28 cellular contexts compared by ENCODE assay signal in the genomic region with DNA sequence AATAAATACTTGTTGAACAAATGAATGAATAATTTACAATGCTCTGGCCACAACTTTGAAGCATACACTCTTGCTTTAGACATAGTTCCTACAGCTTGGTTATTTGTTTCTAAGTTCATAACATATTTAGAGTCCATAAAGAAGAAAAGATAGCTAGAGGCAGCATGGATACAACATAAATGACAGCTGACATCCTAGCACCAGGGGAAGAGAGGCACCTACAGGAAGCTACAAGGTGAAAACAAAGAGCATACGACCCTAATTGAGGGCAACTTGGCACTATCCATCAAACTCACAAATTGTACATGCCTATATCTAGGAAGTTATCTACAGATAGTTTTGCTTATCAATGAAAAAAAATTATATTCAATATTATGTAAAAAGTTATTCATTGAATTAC.
"Had no signal": no experiment of that assay in that cellular context is flagged by ENCODE, and none has a peak within 500 bp of the region (broad histone marks: within the 10 kb centered on the region; RNA-seq: fewer than 3 reads in every experiment).

No MANE protein-coding gene starts in this region.

- H3K36me3 Mint-ChIP-seq: naive B cell, natural killer cell had no signal

- ATAC-seq: heart right ventricle; left cardiac atrium; left ventricle myocardium superior; lower lobe of right lung; natural killer cell; right cardiac atrium; stimulated activated memory B cell treated with anti-CD40 and anti-IgM and Interleukin-4, amounts not matched to agents 10 μg/mL and 1 μg/mL and 100 μg/mL, for 72 hours; stimulated activated naive CD8-positive, alpha-beta T cell treated with anti-CD3 and anti-CD28 coated beads, Interleukin-15, amount 100 ng/mL, for 72 hours had no signal

- H3K36me3 ChIP-seq: lower lobe of right lung, ovary, prostate gland, sigmoid colon, tibial nerve, uterus had no signal

- DNase-seq: heart right ventricle; hippocampal formation; left cardiac atrium; left ventricle myocardium superior; lower lobe of right lung; mammary epithelial cell; mesenchymal stem cell; naive B cell; natural killer cell; ovary; posterior cingulate gyrus; retina; right cardiac atrium; sigmoid colon; stimulated activated CD4-positive, alpha-beta T cell treated with anti-CD3 and anti-CD28 coated beads, Interleukin-1b, Interleukin-23, amount 100 ng/mL, for 48 hours; stimulated activated CD4-positive, alpha-beta T cell treated with anti-CD3 and anti-CD28 coated beads, Interleukin-2, amount 100 ng/mL, for 48 hours; stimulated activated CD4-positive, alpha-beta T cell treated with anti-CD3 and anti-CD28 coated beads, Interleukin-4, amount 100 ng/mL, for 4 hours; stimulated activated CD8-positive, alpha-beta memory T cell treated with anti-CD3 and anti-CD28 coated beads, Interleukin-4, amount 100 ng/mL, for 48 hours; stimulated activated naive CD4-positive, alpha-beta T cell treated with Interleukin-2 at 50 U/mL for 16 hours; stimulated activated naive CD8-positive, alpha-beta T cell treated with anti-CD3 and anti-CD28 coated beads, Interleukin-15, amount 100 ng/mL, for 72 hours; substantia nigra; uterus had no signal

- H3K27me3 Mint-ChIP-seq: naive B cell; stimulated activated memory B cell treated with anti-CD40 and anti-IgM and Interleukin-4, amounts not matched to agents 10 μg/mL and 1 μg/mL and 100 μg/mL, for 72 hours; stimulated activated naive CD8-positive, alpha-beta T cell treated with anti-CD3 and anti-CD28 coated beads, Interleukin-15, amount 100 ng/mL, for 72 hours had no signal

- H3K9me3 ChIP-seq: heart right ventricle, lower lobe of right lung, ovary, prostate gland, sigmoid colon, tibial nerve, uterus had no signal

- H3K27me3 ChIP-seq: heart right ventricle, ovary, sigmoid colon, tibial nerve, uterus had no signal

- H3K4me1 Mint-ChIP-seq: stimulated activated naive CD8-positive, alpha-beta T cell treated with anti-CD3 and anti-CD28 coated beads, Interleukin-15, amount 100 ng/mL, for 72 hours had no signal

- H3K9me3 Mint-ChIP-seq: naive B cell; natural killer cell; stimulated activated memory B cell treated with anti-CD40 and anti-IgM and Interleukin-4, amounts not matched to agents 10 μg/mL and 1 μg/mL and 100 μg/mL, for 72 hours; stimulated activated naive CD8-positive, alpha-beta T cell treated with anti-CD3 and anti-CD28 coated beads, Interleukin-15, amount 100 ng/mL, for 72 hours; type B pancreatic cell had no signal

- H3K4me1 ChIP-seq: lower lobe of right lung, uterus had no signal

- H3K27ac Mint-ChIP-seq: natural killer cell; stimulated activated memory B cell treated with anti-CD40 and anti-IgM and Interleukin-4, amounts not matched to agents 10 μg/mL and 1 μg/mL and 100 μg/mL, for 72 hours; stimulated activated naive CD8-positive, alpha-beta T cell treated with anti-CD3 and anti-CD28 coated beads, Interleukin-15, amount 100 ng/mL, for 72 hours; type B pancreatic cell had no signal

- H3K27ac ChIP-seq: ovary, tibial nerve, uterus had no signal

- H3K4me3 ChIP-seq: heart right ventricle, lower lobe of right lung, ovary, prostate gland, sigmoid colon, tibial nerve, uterus had no signal

- FAIRE-seq: keratinocyte, small intestine had no signal

- H3K4me3 Mint-ChIP-seq: naive B cell; natural killer cell; stimulated activated memory B cell treated with anti-CD40 and anti-IgM and Interleukin-4, amounts not matched to agents 10 μg/mL and 1 μg/mL and 100 μg/mL, for 72 hours; stimulated activated naive CD8-positive, alpha-beta T cell treated with anti-CD3 and anti-CD28 coated beads, Interleukin-15, amount 100 ng/mL, for 72 hours; type B pancreatic cell had no signal
